26 cellular contexts compared by ENCODE assay signal in the genomic region with DNA sequence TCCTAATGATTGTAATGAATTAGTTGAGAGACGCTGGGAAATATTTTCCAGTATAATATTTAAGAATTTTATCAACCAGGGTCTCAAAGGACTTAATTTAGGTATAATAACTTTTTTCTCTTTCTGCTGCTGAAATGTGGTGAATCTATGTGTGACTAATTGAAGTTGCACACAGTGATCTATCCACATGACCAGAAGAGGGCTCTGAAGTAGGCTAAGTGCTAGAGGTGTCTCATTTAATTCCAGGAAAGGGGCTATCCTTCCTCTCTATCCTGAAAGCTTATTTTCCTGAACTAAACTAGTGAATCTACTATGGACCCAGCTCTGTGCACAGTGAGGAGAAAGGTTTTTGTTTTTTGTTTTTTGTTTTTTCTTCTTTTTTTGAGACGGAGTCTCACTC.
A peak's percentile ranks its signal among the peaks of the same experiment; 100 is the strongest.
DNase-seq lines count a peak whose midpoint lies in the region; ATAC-seq and TF ChIP-seq lines count a peak whose summit lies in the region.
"Had no signal": no experiment of that assay in that cellular context is flagged by ENCODE, and none has a peak within 500 bp of the region (broad histone marks: within the 10 kb centered on the region; RNA-seq: fewer than 3 reads in every experiment).

No MANE protein-coding gene starts in this region.

- DNase-seq in A673 (ENCODE audit: low spot score) (no peak), LHCN-M2 (ENCODE audit: low read depth) (peak; percentile 0), SK-MEL-5 (ENCODE audit: low read depth, low spot score) (peak; percentile 25), hepatocyte (ENCODE audit: low spot score) (no peak), NCI-H1105 treated with DMSO at 0.1 percent for 48 hours (lab: John Stamatoyannopoulos, UW) (no peak)
- DNase-seq in activated T-helper 1 cell treated with anti-CD3 and anti-CD28 coated beads, Interleukin-12 subunit alpha, Interleukin-12 subunit beta, Interleukin-2, Interleukin-4 antibody, amounts not matched to agents 30 ng/mL and 10 ng/mL and 1 ng/mL, durations not matched to agents 14 hours and 24 hours and 36 hours (ENCODE audit: low spot score): no peak
- DNase-seq: ACHN; activated B cell treated with CpG ODN at 0.5 μM for 24 hours; activated CD4-positive, alpha-beta T cell treated with anti-CD3 and anti-CD28 coated beads, Interleukin-2, amount 50 U/mL, for 4 hours; activated CD8-positive, alpha-beta memory T cell treated with anti-CD3 and anti-CD28 coated beads, Interleukin-2, amount 50 U/mL, for 4 hours; activated naive CD8-positive, alpha-beta T cell treated with anti-CD3 and anti-CD28 coated beads, Interleukin-2, amount 10 ng/mL, durations not matched to agents 7 days and 5 days; body of pancreas; Calu3; HCEC 1CT; KBM-7; left lung; NCI-H187 treated with DMSO at 0.1 percent for 48 hours; NCI-H2227 treated with DMSO at 0.1 percent for 48 hours; Peyer's patch; SK-N-SH; stomach had no signal

- H3K9me3 ChIP-seq in A673 (ENCODE audit: low read depth, low read length, poor library complexity, severe bottlenecking): no peaks in the 10 kb centered on the region
- no peaks in the 10 kb centered on the region for H3K9me3 ChIP-seq in hepatocyte (ENCODE audit: low read depth)
- H3K9me3 ChIP-seq: BLaER1 treated with 17β-estradiol and CSF1 and Interleukin-3, amounts not matched to agents 10 nM and 100 nM; body of pancreas; left lung; Peyer's patch; SK-N-SH; stomach; upper lobe of left lung had no signal

- no peak overlapping the region for H3K27ac ChIP-seq in A673 (ENCODE audit: low read depth, low read length, poor library complexity, severe bottlenecking)
- no peak overlapping the region for H3K27ac ChIP-seq in hepatocyte
- H3K27ac ChIP-seq: BLaER1 treated with 17β-estradiol and CSF1 and Interleukin-3, amounts not matched to agents 10 nM and 100 nM; body of pancreas; left lung; Peyer's patch; stomach; upper lobe of left lung had no signal

- no peaks in the 10 kb centered on the region for H3K36me3 Mint-ChIP-seq in activated T-helper 1 cell treated with anti-CD3 and anti-CD28 coated beads, Interleukin-12 subunit alpha, Interleukin-12 subunit beta, Interleukin-2, Interleukin-4 antibody, amounts not matched to agents 30 ng/mL and 10 ng/mL and 1 ng/mL, durations not matched to agents 14 hours and 24 hours and 36 hours (ENCODE audit: low read depth)
- H3K36me3 Mint-ChIP-seq: activated naive CD8-positive, alpha-beta T cell treated with anti-CD3 and anti-CD28 coated beads, Interleukin-2, amount 10 ng/mL, durations not matched to agents 7 days and 5 days had no signal

- H3K36me3 ChIP-seq in A673 (ENCODE audit: insufficient read depth, low read length, poor library complexity, severe bottlenecking): no peaks in the 10 kb centered on the region
- no peaks in the 10 kb centered on the region for H3K36me3 ChIP-seq in hepatocyte (replicated peaks; ENCODE audit: insufficient read depth, low read depth)
- H3K36me3 ChIP-seq: BLaER1 treated with 17β-estradiol and CSF1 and Interleukin-3, amounts not matched to agents 10 nM and 100 nM; left lung; Peyer's patch; stomach; upper lobe of left lung had no signal

- POLR2A ChIA-PET in A673 (lab: Charles Lee; ENCODE audit: low non-redundant PET): no interaction called here

- no peak overlapping the region for H3K4me3 ChIP-seq in A673 (ENCODE audit: low read depth, low read length, poor library complexity, severe bottlenecking)
- H3K4me3 ChIP-seq in hepatocyte: no peak overlapping the region
- H3K4me3 ChIP-seq: BLaER1 treated with 17β-estradiol and CSF1 and Interleukin-3, amounts not matched to agents 10 nM and 100 nM; body of pancreas; left lung; Peyer's patch; stomach; upper lobe of left lung had no signal

- no peak overlapping the region for H3K4me2 ChIP-seq in hepatocyte
- H3K4me2 ChIP-seq: BLaER1 treated with 17β-estradiol and CSF1 and Interleukin-3, amounts not matched to agents 10 nM and 100 nM; SK-N-SH had no signal

- no peaks in the 10 kb centered on the region for H3K4me1 Mint-ChIP-seq in activated T-helper 1 cell treated with anti-CD3 and anti-CD28 coated beads, Interleukin-12 subunit alpha, Interleukin-12 subunit beta, Interleukin-2, Interleukin-4 antibody, amounts not matched to agents 30 ng/mL and 10 ng/mL and 1 ng/mL, durations not matched to agents 14 hours and 24 hours and 36 hours (ENCODE audit: low read depth)
- H3K4me1 Mint-ChIP-seq: activated naive CD8-positive, alpha-beta T cell treated with anti-CD3 and anti-CD28 coated beads, Interleukin-2, amount 10 ng/mL, durations not matched to agents 7 days and 5 days had no signal

- H2AFZ ChIP-seq in hepatocyte: no peak overlapping the region

- in situ Hi-C loops in SK-MEL-5 (cut with HindIII; ENCODE audit: low pct_unique_long_range_greater_than_20kb, low sequenced_read_pairs): no loop called here

- TF ChIP-seq CTCF in A673 (conservative IDR thresholded peaks at IDR 0.05; ENCODE audit: low read depth, low read length): 0 out of 2 replicates have a peak, but pooled peaks have one; percentile 25
- TF ChIP-seq CTCF in hepatocyte (IDR thresholded peaks at IDR 0.05; ENCODE audit: poor library complexity): peak; percentile 12

- no peak overlapping the region for H3K27ac Mint-ChIP-seq in activated T-helper 1 cell treated with anti-CD3 and anti-CD28 coated beads, Interleukin-12 subunit alpha, Interleukin-12 subunit beta, Interleukin-2, Interleukin-4 antibody, amounts not matched to agents 30 ng/mL and 10 ng/mL and 1 ng/mL, durations not matched to agents 14 hours and 24 hours and 36 hours
- H3K27ac Mint-ChIP-seq: activated B cell treated with CpG ODN at 0.5 μM for 24 hours; activated naive CD8-positive, alpha-beta T cell treated with anti-CD3 and anti-CD28 coated beads, Interleukin-2, amount 10 ng/mL, durations not matched to agents 7 days and 5 days had no signal

- no peak overlapping the region for H3K4me3 Mint-ChIP-seq in activated T-helper 1 cell treated with anti-CD3 and anti-CD28 coated beads, Interleukin-12 subunit alpha, Interleukin-12 subunit beta, Interleukin-2, Interleukin-4 antibody, amounts not matched to agents 30 ng/mL and 10 ng/mL and 1 ng/mL, durations not matched to agents 14 hours and 24 hours and 36 hours
- H3K4me3 Mint-ChIP-seq: activated B cell treated with CpG ODN at 0.5 μM for 24 hours; activated naive CD8-positive, alpha-beta T cell treated with anti-CD3 and anti-CD28 coated beads, Interleukin-2, amount 10 ng/mL, durations not matched to agents 7 days and 5 days had no signal

- ATAC-seq in HG02870 (IDR thresholded peaks at IDR 0.05; ENCODE audit: unreplicated experiment) (no peak), HG02840 (IDR thresholded peaks at IDR 0.05; ENCODE audit: low FRiP score, unreplicated experiment) (no peak)
- ATAC-seq: body of pancreas, left lung, sciatic nerve had no signal

- H3K9me2 ChIP-seq in hepatocyte (replicated peaks; ENCODE audit: insufficient read depth): no peaks in the 10 kb centered on the region
- H3K9me2 ChIP-seq: SK-N-SH had no signal

- intact Hi-C loops in A673 (cut with micrococcal nuclease; ENCODE audit: unreplicated experiment): no loop called here
- intact Hi-C loops in activated T-helper 1 cell treated with anti-CD3 and anti-CD28 coated beads, Interleukin-12 subunit alpha, Interleukin-12 subunit beta, Interleukin-2, Interleukin-4 antibody, amounts not matched to agents 30 ng/mL and 10 ng/mL and 1 ng/mL, durations not matched to agents 14 hours and 24 hours and 36 hours (cut with micrococcal nuclease): no loop called here

- no peaks in the 10 kb centered on the region for H3K27me3 Mint-ChIP-seq in activated T-helper 1 cell treated with anti-CD3 and anti-CD28 coated beads, Interleukin-12 subunit alpha, Interleukin-12 subunit beta, Interleukin-2, Interleukin-4 antibody, amounts not matched to agents 30 ng/mL and 10 ng/mL and 1 ng/mL, durations not matched to agents 14 hours and 24 hours and 36 hours (ENCODE audit: insufficient read depth)
- H3K27me3 Mint-ChIP-seq: activated B cell treated with CpG ODN at 0.5 μM for 24 hours; activated naive CD8-positive, alpha-beta T cell treated with anti-CD3 and anti-CD28 coated beads, Interleukin-2, amount 10 ng/mL, durations not matched to agents 7 days and 5 days had no signal

- H3K9me3 Mint-ChIP-seq in activated T-helper 1 cell treated with anti-CD3 and anti-CD28 coated beads, Interleukin-12 subunit alpha, Interleukin-12 subunit beta, Interleukin-2, Interleukin-4 antibody, amounts not matched to agents 30 ng/mL and 10 ng/mL and 1 ng/mL, durations not matched to agents 14 hours and 24 hours and 36 hours: no peaks in the 10 kb centered on the region
- H3K9me3 Mint-ChIP-seq: activated B cell treated with CpG ODN at 0.5 μM for 24 hours had no signal

- no TSS peak for BruUV-seq in A673 (replicated peaks; lab: Mats Ljungman, UMichigan)

- H3K4me1 ChIP-seq in A673 (ENCODE audit: insufficient read depth, low read length, poor library complexity, severe bottlenecking) (no peaks in the 10 kb centered on the region), hepatocyte (ENCODE audit: insufficient read depth) (no peaks in the 10 kb centered on the region)
- H3K4me1 ChIP-seq: BLaER1 treated with 17β-estradiol and CSF1 and Interleukin-3, amounts not matched to agents 10 nM and 100 nM; body of pancreas; left lung; Peyer's patch; stomach; upper lobe of left lung had no signal

- H4K20me1 ChIP-seq in hepatocyte (ENCODE audit: insufficient read depth, poor library complexity, severe bottlenecking): no peaks in the 10 kb centered on the region
- H4K20me1 ChIP-seq: BLaER1 treated with 17β-estradiol and CSF1 and Interleukin-3, amounts not matched to agents 10 nM and 100 nM had no signal

- H3K27me3 ChIP-seq in A673 (replicated peaks; ENCODE audit: insufficient read depth, low read depth, low read length, poor library complexity): no peaks in the 10 kb centered on the region
- H3K27me3 ChIP-seq in hepatocyte: no peaks in the 10 kb centered on the region
- H3K27me3 ChIP-seq: BLaER1 treated with 17β-estradiol and CSF1 and Interleukin-3, amounts not matched to agents 10 nM and 100 nM; body of pancreas; left lung; Peyer's patch; stomach; upper lobe of left lung had no signal

- CTCF ChIA-PET in A673 (lab: Charles Lee): no interaction called here

- no peaks in the 10 kb centered on the region for H3K79me2 ChIP-seq in hepatocyte

- WGBS in hepatocyte (ENCODE audit: low lambda C conversion rate, missing lambda C conversion rate): 95% methylated on average over 2 of the region's 2 CpGs

Comparison
In these comparisons a context has a peak if more than half of its experiments do, and no peak if none do; other contexts are left out.
1. DNase-seq: peak in LHCN-M2 (single experiment) and SK-MEL-5 (single experiment); none in A673 (single experiment), hepatocyte (single experiment), activated T-helper 1 cell treated with anti-CD3 and anti-CD28 coated beads, Interleukin-12 subunit alpha, Interleukin-12 subunit beta, Interleukin-2, Interleukin-4 antibody, amounts not matched to agents 30 ng/mL and 10 ng/mL and 1 ng/mL, durations not matched to agents 14 hours and 24 hours and 36 hours (single experiment) and NCI-H1105 treated with DMSO at 0.1 percent for 48 hours (single experiment).